ENCODE assay signal across 10 cellular contexts in genomic region chr9:75200892-75201470, GRCh38.
DNase-seq lines count a peak whose midpoint lies in the region; ATAC-seq and TF ChIP-seq lines count a peak whose summit lies in the region.
"Had no signal": no experiment of that assay in that cellular context is flagged by ENCODE, and none has a peak within 500 bp of the region (broad histone marks: within the 10 kb centered on the region; RNA-seq: fewer than 3 reads in every experiment).

No MANE protein-coding gene starts in this region.

- H3K27ac Mint-ChIP-seq in endodermal cell, result no peak overlapping the region
- no peak overlapping the region for H3K27ac Mint-ChIP-seq in neural progenitor cell

- TF ChIP-seq CTCF in Panc1 (IDR thresholded peaks at IDR 0.05), result peak; percentile 53; the same call in 1 of the 2 replicates
- TF ChIP-seq CTCF in endodermal cell (conservative IDR thresholded peaks at IDR 0.05), result peak; percentile 85
- peak; percentile 80 for TF ChIP-seq CTCF in neural progenitor cell (IDR thresholded peaks at IDR 0.05)

- H3K9me3 Mint-ChIP-seq in endodermal cell (no peaks in the 10 kb centered on the region), neural progenitor cell (no peaks in the 10 kb centered on the region)

- H2AFZ ChIP-seq in neural progenitor cell (replicated peaks), result no peak overlapping the region

- H3F3A ChIP-seq in neural progenitor cell (ENCODE audit: low read depth), result no peaks in the 10 kb centered on the region

- H3K4me3 Mint-ChIP-seq in endodermal cell (no peak overlapping the region), neural progenitor cell (no peak overlapping the region)

- no peaks in the 10 kb centered on the region for H3K27me3 Mint-ChIP-seq in endodermal cell (ENCODE audit: insufficient read depth)
- H3K27me3 Mint-ChIP-seq in neural progenitor cell (ENCODE audit: insufficient read depth, low read depth), result peaks cover 6% of the 10 kb centered on the region

- no peaks in the 10 kb centered on the region for H3K9me3 ChIP-seq in Panc1 (ENCODE audit: control insufficient read depth, insufficient read depth, low read depth, low read length)
- H3K9me3 ChIP-seq in endodermal cell (ENCODE audit: control insufficient read depth, low read length), result no peaks in the 10 kb centered on the region
- no peaks in the 10 kb centered on the region for H3K9me3 ChIP-seq in neural progenitor cell (ENCODE audit: low read depth)
- H3K9me3 ChIP-seq: BLaER1 had no signal

- H3K4me3 ChIP-seq in Panc1 (ENCODE audit: low read depth in 2 of 2, low read length in 2 of 2) (no peak overlapping the region), endodermal cell (ENCODE audit: low read length) (no peak overlapping the region), neural progenitor cell (no peak overlapping the region)
- H3K4me3 ChIP-seq: BLaER1, skin epidermis had no signal

- POLR2A ChIA-PET in Panc1 (lab: Charles Lee), result no interaction called here

- H3K4me1 ChIP-seq in Panc1 (ENCODE audit: control insufficient read depth, insufficient read depth, low read length), result no peaks in the 10 kb centered on the region
- H3K4me1 ChIP-seq in endodermal cell (ENCODE audit: control insufficient read depth, insufficient read depth, low read length), result no peaks in the 10 kb centered on the region
- H3K4me1 ChIP-seq in neural progenitor cell, result no peaks in the 10 kb centered on the region

- H3K27me3 ChIP-seq in Panc1 (ENCODE audit: control insufficient read depth, insufficient read depth, low read length) (no peaks in the 10 kb centered on the region), endodermal cell (ENCODE audit: control insufficient read depth, insufficient read depth, low read length, poor library complexity, severe bottlenecking) (no peaks in the 10 kb centered on the region), neural progenitor cell (no peaks in the 10 kb centered on the region)
- H3K27me3 ChIP-seq: BLaER1 had no signal

- no peak overlapping the region for H3K9ac ChIP-seq in endodermal cell (ENCODE audit: extremely low read depth, low read length, poor library complexity, severe bottlenecking)
- no peak overlapping the region for H3K9ac ChIP-seq in neural progenitor cell
- H3K9ac ChIP-seq: BLaER1 had no signal

- no peaks in the 10 kb centered on the region for H3K4me1 Mint-ChIP-seq in endodermal cell
- H3K4me1 Mint-ChIP-seq in neural progenitor cell, result no peaks in the 10 kb centered on the region

- no peak overlapping the region for H3K4me2 ChIP-seq in neural progenitor cell
- H3K4me2 ChIP-seq: BLaER1 had no signal

- ATAC-seq in HG03469 (IDR thresholded peaks at IDR 0.05; ENCODE audit: unreplicated experiment) (peak; percentile 48), Panc1 (no peak), GM21717 (IDR thresholded peaks at IDR 0.05; ENCODE audit: unreplicated experiment) (no peak)

- no peaks in the 10 kb centered on the region for H3K36me3 ChIP-seq in Panc1 (ENCODE audit: control insufficient read depth, insufficient read depth, low read length)
- no peaks in the 10 kb centered on the region for H3K36me3 ChIP-seq in endodermal cell (ENCODE audit: control insufficient read depth, insufficient read depth, low read length)
- no peaks in the 10 kb centered on the region for H3K36me3 ChIP-seq in neural progenitor cell
- H3K36me3 ChIP-seq: BLaER1 had no signal

- H3K36me3 Mint-ChIP-seq in endodermal cell (ENCODE audit: low read depth) (no peaks in the 10 kb centered on the region), neural progenitor cell (no peaks in the 10 kb centered on the region)

- CTCF ChIA-PET in Panc1 (lab: Charles Lee), result interaction anchor here (1.0 kb wide), 1 partner anchor 665 kb away, joined by 5 read pairs; no protein-coding TSS in a partner anchor

- WGBS in endodermal cell (ENCODE audit: insufficient coverage in 1 of 2, insufficient read length in 1 of 2), 2 experiments, result 87% methylated on average over 1 of the region's 1 CpG; no CpG with 5 or more reads in 1 of the 2 experiments

- BruUV-seq in Panc1 (replicated peaks; lab: Mats Ljungman, UMichigan), result no TSS peak

- H3K27ac ChIP-seq in Panc1 (ENCODE audit: low read length), result no peak overlapping the region
- no peak overlapping the region for H3K27ac ChIP-seq in endodermal cell (ENCODE audit: low read depth, low read length)
- H3K27ac ChIP-seq in neural progenitor cell, result no peak overlapping the region
- H3K27ac ChIP-seq: BLaER1, skin epidermis had no signal

- in situ Hi-C loops in Panc1 (cut with HindIII; ENCODE audit: low pct_unique_long_range_greater_than_20kb, low sequenced_read_pairs), result no loop called here

- intact Hi-C loops in Panc1 (cut with micrococcal nuclease; ENCODE audit: unreplicated experiment), result loop anchor here (1.0 to 5.0 kb wide), 3 partner anchors 37 to 1101 kb away; no protein-coding TSS in a partner anchor

- DNase-seq in DMS153 treated with DMSO at 0.1 percent for 48 hours (lab: John Stamatoyannopoulos, UW; ENCODE audit: unreplicated experiment), result peak; percentile 26
- no peak for DNase-seq in DMS153 (lab: John Stamatoyannopoulos, UW)
- DNase-seq in Panc1 (ENCODE audit: low read depth, low spot score), result peak; percentile 4
- no peak for DNase-seq in endodermal cell
- peak; percentile 69 for DNase-seq in neural progenitor cell (ENCODE audit: low spot score)
- DNase-seq in T1000 (lab: John Stamatoyannopoulos, UW), result no peak

- H3K79me2 ChIP-seq in neural progenitor cell (ENCODE audit: low read depth), result no peaks in the 10 kb centered on the region

- no peaks in the 10 kb centered on the region for H4K20me1 ChIP-seq in neural progenitor cell (ENCODE audit: low read depth)
- H4K20me1 ChIP-seq: BLaER1 had no signal

Comparison
In these comparisons a context has a peak if more than half of its experiments do, and no peak if none do; other contexts are left out.
1. DNase-seq: peak in DMS153 treated with DMSO at 0.1 percent for 48 hours (single experiment), Panc1 (single experiment) and neural progenitor cell (single experiment); none in DMS153 (single experiment), endodermal cell (single experiment) and T1000 (single experiment).
2. Peak in every context shown above with its lines, with median percentiles within 50 percentile points of each other: CTCF ChIP-seq.